Comparison of ENCODE assay signal across 1 cellular context in genomic region chr19:3867971-3868769, GRCh38.
TF ChIP-seq lines count a peak whose summit lies in the region.

No MANE protein-coding gene starts in this region.

TF ChIP-seq in WTC11, 78 proteins besides CTCF, POLR2A, EP300 and RAD21 (continued from another document):
- TF ChIP-seq ERG (CRISPR knock-in tag; IDR thresholded peaks at IDR 0.05), result no peak
- TF ChIP-seq RORB (CRISPR knock-in tag; IDR thresholded peaks at IDR 0.05), result no peak
- no peak for TF ChIP-seq GABPB1 (CRISPR knock-in tag; IDR thresholded peaks at IDR 0.05)
- no peak for TF ChIP-seq NR2C2 (CRISPR knock-in tag; IDR thresholded peaks at IDR 0.05)
- no peak for TF ChIP-seq GRHL2 (CRISPR knock-in tag; IDR thresholded peaks at IDR 0.05; ENCODE audit: insufficient replicate concordance, severe bottlenecking)
- TF ChIP-seq MAX (CRISPR knock-in tag; IDR thresholded peaks at IDR 0.05), result no peak
- TF ChIP-seq NFATC4 (CRISPR knock-in tag; IDR thresholded peaks at IDR 0.05), result no peak
- no peak for TF ChIP-seq TEAD1 (CRISPR knock-in tag; IDR thresholded peaks at IDR 0.05)
- no peak for TF ChIP-seq JAZF1 (CRISPR knock-in tag; IDR thresholded peaks at IDR 0.05)
- no peak for TF ChIP-seq ZNF232 (CRISPR knock-in tag; IDR thresholded peaks at IDR 0.05)
- no peak for TF ChIP-seq HMGXB4 (CRISPR knock-in tag; IDR thresholded peaks at IDR 0.05)
- TF ChIP-seq OVOL2 (CRISPR knock-in tag; IDR thresholded peaks at IDR 0.05; ENCODE audit: borderline replicate concordance), result no peak
- no peak for TF ChIP-seq TEAD4 (CRISPR knock-in tag; IDR thresholded peaks at IDR 0.05)
- TF ChIP-seq FOXP1 (CRISPR knock-in tag; IDR thresholded peaks at IDR 0.05; ENCODE audit: borderline replicate concordance), result no peak
- TF ChIP-seq MYBL2 (CRISPR knock-in tag; IDR thresholded peaks at IDR 0.05), result no peak
- no peak for TF ChIP-seq EMX1 (CRISPR knock-in tag; IDR thresholded peaks at IDR 0.05)
TF ChIP-seq in WTC11: peak in this region for 0.
